ENCODE assay signal across 2 cellular contexts in the genomic region with DNA sequence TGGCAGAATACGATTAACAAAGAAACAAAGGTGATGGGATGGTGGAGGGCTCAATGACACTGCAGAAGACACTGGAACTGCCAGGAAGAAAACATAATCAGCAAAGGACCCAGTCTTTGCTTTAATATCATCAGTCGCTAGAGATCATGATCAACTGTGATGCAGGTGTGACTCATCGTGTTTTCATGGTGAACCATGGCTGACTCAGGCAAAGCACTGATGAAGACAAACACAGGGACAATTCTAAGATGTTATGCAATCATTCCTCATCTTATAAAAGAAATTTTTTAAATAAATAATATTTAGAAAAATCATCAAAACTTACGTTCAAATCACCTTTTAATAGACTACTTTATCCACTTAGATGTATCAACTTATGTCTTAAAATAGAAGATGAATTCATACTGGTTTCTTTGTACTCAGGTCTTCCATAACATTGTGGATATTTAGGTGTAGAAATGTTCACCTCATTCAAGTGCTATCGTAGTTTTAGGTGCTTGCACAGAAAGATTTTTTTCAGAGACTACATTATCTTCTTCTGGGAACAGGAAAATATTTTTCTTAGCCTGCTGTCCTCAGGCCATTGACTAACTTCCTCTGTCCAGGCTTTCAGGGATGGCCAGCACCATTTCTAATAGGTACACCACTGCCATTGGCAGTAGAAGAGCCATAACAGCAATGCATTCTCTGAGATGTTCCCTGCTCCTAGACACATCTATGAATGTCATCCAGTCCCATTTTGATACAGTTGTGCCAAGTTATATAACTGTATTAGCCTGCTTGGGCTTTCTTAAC.
TF ChIP-seq lines count a peak whose summit lies in the region.

No MANE protein-coding gene starts in this region.

TF ChIP-seq in A549, 52 proteins besides CTCF, POLR2A, EP300 and RAD21 (continued from another document):
- TF ChIP-seq, protein P1, sequence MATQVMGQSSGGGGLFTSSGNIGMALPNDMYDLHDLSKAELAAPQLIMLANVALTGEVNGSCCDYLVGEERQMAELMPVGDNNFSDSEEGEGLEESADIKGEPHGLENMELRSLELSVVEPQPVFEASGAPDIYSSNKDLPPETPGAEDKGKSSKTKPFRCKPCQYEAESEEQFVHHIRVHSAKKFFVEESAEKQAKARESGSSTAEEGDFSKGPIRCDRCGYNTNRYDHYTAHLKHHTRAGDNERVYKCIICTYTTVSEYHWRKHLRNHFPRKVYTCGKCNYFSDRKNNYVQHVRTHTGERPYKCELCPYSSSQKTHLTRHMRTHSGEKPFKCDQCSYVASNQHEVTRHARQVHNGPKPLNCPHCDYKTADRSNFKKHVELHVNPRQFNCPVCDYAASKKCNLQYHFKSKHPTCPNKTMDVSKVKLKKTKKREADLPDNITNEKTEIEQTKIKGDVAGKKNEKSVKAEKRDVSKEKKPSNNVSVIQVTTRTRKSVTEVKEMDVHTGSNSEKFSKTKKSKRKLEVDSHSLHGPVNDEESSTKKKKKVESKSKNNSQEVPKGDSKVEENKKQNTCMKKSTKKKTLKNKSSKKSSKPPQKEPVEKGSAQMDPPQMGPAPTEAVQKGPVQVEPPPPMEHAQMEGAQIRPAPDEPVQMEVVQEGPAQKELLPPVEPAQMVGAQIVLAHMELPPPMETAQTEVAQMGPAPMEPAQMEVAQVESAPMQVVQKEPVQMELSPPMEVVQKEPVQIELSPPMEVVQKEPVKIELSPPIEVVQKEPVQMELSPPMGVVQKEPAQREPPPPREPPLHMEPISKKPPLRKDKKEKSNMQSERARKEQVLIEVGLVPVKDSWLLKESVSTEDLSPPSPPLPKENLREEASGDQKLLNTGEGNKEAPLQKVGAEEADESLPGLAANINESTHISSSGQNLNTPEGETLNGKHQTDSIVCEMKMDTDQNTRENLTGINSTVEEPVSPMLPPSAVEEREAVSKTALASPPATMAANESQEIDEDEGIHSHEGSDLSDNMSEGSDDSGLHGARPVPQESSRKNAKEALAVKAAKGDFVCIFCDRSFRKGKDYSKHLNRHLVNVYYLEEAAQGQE (IDR thresholded peaks at IDR 0.05), result no peak
- TF ChIP-seq BHLHE40 (IDR thresholded peaks at IDR 0.05; ENCODE audit: low read depth, low read length), result no peak
- no peak for TF ChIP-seq PHF8 (IDR thresholded peaks at IDR 0.05; ENCODE audit: borderline replicate concordance, low read depth)
- no peak for TF ChIP-seq KDM1A (IDR thresholded peaks at IDR 0.05; ENCODE audit: low read depth)
- no peak for TF ChIP-seq HDAC2 (IDR thresholded peaks at IDR 0.05)
- no peak for TF ChIP-seq HOXB5 (CRISPR knock-in tag; IDR thresholded peaks at IDR 0.05)
- no peak for TF ChIP-seq KDM5A (IDR thresholded peaks at IDR 0.05)
- peak; percentile 58 for TF ChIP-seq FOSL2 (IDR thresholded peaks at IDR 0.05)
- TF ChIP-seq FOSL2 (CRISPR knock-in tag; IDR thresholded peaks at IDR 0.05), result peak; percentile 76
- TF ChIP-seq CEBPB (IDR thresholded peaks at IDR 0.05), result peak in 1 of 2 experiments; percentile 49; a peak in 1 of 4 replicates
- TF ChIP-seq HEYL (CRISPR knock-in tag; IDR thresholded peaks at IDR 0.05), result no peak
- no peak for TF ChIP-seq EHMT2 (IDR thresholded peaks at IDR 0.05; ENCODE audit: low read depth)
- peak; percentile 59 for TF ChIP-seq JUNB (IDR thresholded peaks at IDR 0.05)
- no peak for TF ChIP-seq RFX5 (IDR thresholded peaks at IDR 0.05)
- TF ChIP-seq MAFK (IDR thresholded peaks at IDR 0.05; ENCODE audit: partially characterized antibody), result no peak
- no peak for TF ChIP-seq NR3C1 (IDR thresholded peaks at IDR 0.05)
- TF ChIP-seq, protein P2, sequence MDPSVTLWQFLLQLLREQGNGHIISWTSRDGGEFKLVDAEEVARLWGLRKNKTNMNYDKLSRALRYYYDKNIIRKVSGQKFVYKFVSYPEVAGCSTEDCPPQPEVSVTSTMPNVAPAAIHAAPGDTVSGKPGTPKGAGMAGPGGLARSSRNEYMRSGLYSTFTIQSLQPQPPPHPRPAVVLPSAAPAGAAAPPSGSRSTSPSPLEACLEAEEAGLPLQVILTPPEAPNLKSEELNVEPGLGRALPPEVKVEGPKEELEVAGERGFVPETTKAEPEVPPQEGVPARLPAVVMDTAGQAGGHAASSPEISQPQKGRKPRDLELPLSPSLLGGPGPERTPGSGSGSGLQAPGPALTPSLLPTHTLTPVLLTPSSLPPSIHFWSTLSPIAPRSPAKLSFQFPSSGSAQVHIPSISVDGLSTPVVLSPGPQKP (IDR thresholded peaks at IDR 0.05; ENCODE audit: low read depth, low read length), result no peak
- TF ChIP-seq CBX2 (IDR thresholded peaks at IDR 0.05; ENCODE audit: borderline replicate concordance, low read depth), result no peak

TF ChIP-seq in HCT116, 20 proteins besides CTCF, POLR2A, EP300 and RAD21 (continued from another document):
- TF ChIP-seq, protein P1 (IDR thresholded peaks at IDR 0.05; ENCODE audit: low read depth), result no peak
- TF ChIP-seq EGR1 (IDR thresholded peaks at IDR 0.05; ENCODE audit: low read depth), result no peak
- no peak for TF ChIP-seq ZNF274 (IDR thresholded peaks at IDR 0.05; ENCODE audit: low read depth, low read length)
- TF ChIP-seq, protein P3, sequence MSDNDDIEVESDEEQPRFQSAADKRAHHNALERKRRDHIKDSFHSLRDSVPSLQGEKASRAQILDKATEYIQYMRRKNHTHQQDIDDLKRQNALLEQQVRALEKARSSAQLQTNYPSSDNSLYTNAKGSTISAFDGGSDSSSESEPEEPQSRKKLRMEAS (IDR thresholded peaks at IDR 0.05), result no peak
- peak; percentile 49; the same call in 1 of the 2 replicates for TF ChIP-seq SRF (IDR thresholded peaks at IDR 0.05; ENCODE audit: low read depth)
- TF ChIP-seq TCF7L2 (IDR thresholded peaks at IDR 0.05; ENCODE audit: borderline replicate concordance, extremely low read depth, insufficient read depth, insufficient read length), result no peak
TF ChIP-seq in HCT116: peak in this region for 8.
